Comparison of ENCODE assay signal across 27 cellular contexts in the genomic region with DNA sequence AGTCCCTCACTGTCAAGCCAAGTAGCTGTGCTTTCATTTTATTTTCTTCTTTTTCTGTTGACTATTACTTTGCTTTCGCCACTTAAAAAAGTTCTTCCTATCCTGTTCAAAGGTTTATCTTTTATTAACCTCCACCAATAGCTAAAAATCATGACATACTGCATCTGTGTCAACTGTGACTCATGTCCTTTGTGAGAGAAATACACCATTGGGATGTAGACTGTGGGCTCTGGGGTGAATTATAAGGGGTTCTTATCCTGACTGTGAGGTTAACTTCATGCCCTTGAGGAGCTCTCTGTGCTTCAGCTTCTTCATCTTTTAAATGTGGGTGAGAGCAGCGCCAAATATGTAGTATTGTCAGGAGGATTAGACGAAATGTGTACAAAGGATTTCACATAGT.
"Had no signal": no experiment of that assay in that cellular context is flagged by ENCODE, and none has a peak within 500 bp of the region (broad histone marks: within the 10 kb centered on the region; RNA-seq: fewer than 3 reads in every experiment).

No MANE protein-coding gene starts in this region.

- H3K4me3 ChIP-seq: stomach, suprapubic skin, testis, thoracic aorta, thyroid gland, tibial artery, tibial nerve, transverse colon, upper lobe of left lung, upper lobe of right lung, uterus, vagina had no signal

- FAIRE-seq: urothelium cell line had no signal

- H3K4me1 ChIP-seq: stomach, suprapubic skin, testis, thyroid gland, tibial artery, tibial nerve, transverse colon, upper lobe of left lung, upper lobe of right lung, uterus, vagina had no signal

- H3K27me3 ChIP-seq: stomach, suprapubic skin, testis, thyroid gland, tibial artery, tibial nerve, transverse colon, upper lobe of left lung, upper lobe of right lung, uterus, vagina had no signal

- DNase-seq: stimulated activated CD4-positive, alpha-beta T cell treated with anti-CD3 and anti-CD28 coated beads, Interleukin-2, amount 100 ng/mL, for 48 hours; stimulated activated CD4-positive, alpha-beta T cell treated with anti-CD3 and anti-CD28 coated beads, Interleukin-4, amount 100 ng/mL, for 1 hour; stimulated activated CD4-positive, alpha-beta T cell treated with anti-CD3 and anti-CD28 coated beads, Interleukin-4, amount 100 ng/mL, for 24 hours; stimulated activated CD4-positive, alpha-beta T cell treated with anti-CD3 and anti-CD28 coated beads, Interleukin-4, amount 100 ng/mL, for 4 hours; stimulated activated CD8-positive, alpha-beta memory T cell treated with anti-CD3 and anti-CD28 coated beads, Interleukin-4, amount 100 ng/mL, for 48 hours; stimulated activated naive B cell treated with anti-CD40 and anti-IgM and Interleukin-4, amounts not matched to agents 10 μg/mL and 1 μg/mL and 100 μg/mL, for 72 hours; stimulated activated naive CD4-positive, alpha-beta T cell; stimulated activated naive CD4-positive, alpha-beta T cell treated with Interleukin-2 at 50 U/mL for 16 hours; stimulated activated naive CD8-positive, alpha-beta T cell treated with anti-CD3 and anti-CD28 coated beads, Interleukin-15, amount 100 ng/mL, for 72 hours; stimulated activated naive CD8-positive, alpha-beta T cell treated with anti-CD3 and anti-CD28 coated beads, Interleukin-15, Interleukin-2, amounts not matched to agents 100 U/mL and 50 U/mL, for 24 hours; stomach; substantia nigra; testis; thyroid gland; tibial artery; transverse colon; trophoblast cell; upper lobe of left lung; upper lobe of right lung; uterus had no signal

- H3K36me3 ChIP-seq: stomach, suprapubic skin, thoracic aorta, thyroid gland, tibial artery, tibial nerve, transverse colon, upper lobe of left lung, upper lobe of right lung, uterus, vagina had no signal

- ATAC-seq: stimulated activated effector memory CD8-positive, alpha-beta T cell treated with anti-CD3 and anti-CD28 coated beads, Interleukin-12 subunit alpha, Interleukin-12 subunit beta, amount 100 ng/mL, for 72 hours; stimulated activated memory B cell treated with anti-CD40 and anti-IgM and Interleukin-4, amounts not matched to agents 10 μg/mL and 1 μg/mL and 100 μg/mL, for 72 hours; stimulated activated naive B cell treated with anti-CD40 and anti-IgM and Interleukin-4, amounts not matched to agents 10 μg/mL and 1 μg/mL and 100 μg/mL, for 72 hours; stimulated activated naive CD8-positive, alpha-beta T cell treated with anti-CD3 and anti-CD28 coated beads, Interleukin-15, amount 100 ng/mL, for 72 hours; stimulated activated naive CD8-positive, alpha-beta T cell treated with anti-CD3 and anti-CD28 coated beads, Interleukin-15, Interleukin-2, amounts not matched to agents 100 U/mL and 50 U/mL, for 24 hours; upper lobe of right lung had no signal

- H3K9me3 ChIP-seq: testis, thyroid gland, upper lobe of right lung, vagina had no signal

- H3K27ac ChIP-seq: stomach, suprapubic skin, testis, thoracic aorta, thyroid gland, tibial artery, tibial nerve, transverse colon, upper lobe of left lung, upper lobe of right lung, uterus, vagina had no signal
